ENCODE assay signal across 11 cellular contexts in genomic region chr6:3911130-3911529, GRCh38.
A peak's percentile ranks its signal among the peaks of the same experiment; 100 is the strongest.
DNase-seq lines count a peak whose midpoint lies in the region.
"Had no signal": no experiment of that assay in that cellular context is flagged by ENCODE, and none has a peak within 500 bp of the region (broad histone marks: within the 10 kb centered on the region; RNA-seq: fewer than 3 reads in every experiment).

No MANE protein-coding gene starts in this region.

- H3K9me2 ChIP-seq in GM23248 (ENCODE audit: insufficient read depth): no peaks in the 10 kb centered on the region

- no peaks in the 10 kb centered on the region for H4K20me1 ChIP-seq in GM23248 (ENCODE audit: insufficient read depth)

- peak; percentile 34 for DNase-seq in GM23248
- DNase-seq in adipocyte (ENCODE audit: low read depth): no peak
- DNase-seq in kidney glomerular epithelial cell (lab: John Stamatoyannopoulos, UW): peak; percentile 32
- no peak for DNase-seq in activated CD4-positive, alpha-beta T cell treated with anti-CD3 and anti-CD28 coated beads, Interleukin-2, amount 50 U/mL, for 4 hours
- DNase-seq in DMS53 (lab: John Stamatoyannopoulos, UW): no peak
- no peak for DNase-seq in germinal center (ENCODE audit: low spot score)
- DNase-seq: activated CD8-positive, alpha-beta T cell treated with anti-CD3 and anti-CD28 coated beads for 36 hours; activated gamma-delta T cell treated with Interleukin-2 at 50 U/mL for 16 hours; midbrain; NCI-H1105 had no signal

- 78 to 80% methylated on average over 2 of the region's 2 CpGs for WGBS in GM23248 (ENCODE audit: low coverage in 1 of 2, low lambda C conversion rate in 2 of 2, missing lambda C conversion rate in 2 of 2), 2 experiments

- peak overlapping the region; percentile 62 for H3K4me2 ChIP-seq in GM23248 (ENCODE audit: unreplicated experiment)

- H3K27ac ChIP-seq in GM23248: peak overlapping the region; percentile 83
- peak overlapping the region; percentile 84 for H3K27ac ChIP-seq in subcutaneous abdominal adipose tissue (ENCODE audit: low read depth, low read length)

- H3K4me3 ChIP-seq in GM23248 (no peak overlapping the region), adipocyte (ENCODE audit: low read length) (peak overlapping the region; percentile 54), subcutaneous abdominal adipose tissue (ENCODE audit: low read depth in 1 of 5, low read length in 5 of 5) (no peak overlapping the region)

- in situ Hi-C loops in GM23248 (cut with MboI): no loop called here

- no peak overlapping the region for H3K9ac ChIP-seq in GM23248
- peak overlapping the region; percentile 87 for H3K9ac ChIP-seq in adipocyte (ENCODE audit: low read length)
- H3K9ac ChIP-seq in subcutaneous abdominal adipose tissue (ENCODE audit: low read length in 5 of 5): no peak overlapping the region

- H3K9me3 ChIP-seq in GM23248 (ENCODE audit: low read depth) (no peaks in the 10 kb centered on the region), adipocyte (ENCODE audit: control insufficient read depth, low read length) (no peaks in the 10 kb centered on the region), subcutaneous abdominal adipose tissue (ENCODE audit: control insufficient read depth in 5 of 5, low read length in 5 of 5) (peaks cover 0 to 4% (median 0%) of the 10 kb centered on the region in 5 donors)

- peaks cover 38% of the 10 kb centered on the region for H3F3A ChIP-seq in GM23248 (ENCODE audit: insufficient read depth)

- H3K36me3 ChIP-seq in GM23248 (ENCODE audit: low read depth): no peaks in the 10 kb centered on the region
- no peaks in the 10 kb centered on the region for H3K36me3 ChIP-seq in adipocyte (ENCODE audit: control insufficient read depth, insufficient read depth, low read length, severe bottlenecking)
- no peaks in the 10 kb centered on the region for H3K36me3 ChIP-seq in subcutaneous abdominal adipose tissue (ENCODE audit: control insufficient read depth in 5 of 5, insufficient read depth in 5 of 5, low read length in 5 of 5)

- no peaks in the 10 kb centered on the region for H3K27me3 ChIP-seq in GM23248 (replicated peaks; ENCODE audit: insufficient read depth)
- H3K27me3 ChIP-seq in adipocyte (replicated peaks; ENCODE audit: control insufficient read depth, insufficient read depth, low read length): no peaks in the 10 kb centered on the region
- H3K27me3 ChIP-seq in subcutaneous abdominal adipose tissue (ENCODE audit: control insufficient read depth in 5 of 5, insufficient read depth in 4 of 5, low read length in 5 of 5): no peaks in the 10 kb centered on the region

- H3K79me2 ChIP-seq in GM23248 (ENCODE audit: insufficient read depth): no peaks in the 10 kb centered on the region

- H3K4me1 ChIP-seq in GM23248 (ENCODE audit: insufficient read depth): peaks cover 43% of the 10 kb centered on the region
- peaks cover 53% of the 10 kb centered on the region for H3K4me1 ChIP-seq in adipocyte (ENCODE audit: control insufficient read depth, insufficient read depth, low read length)
- H3K4me1 ChIP-seq in subcutaneous abdominal adipose tissue (ENCODE audit: control insufficient read depth in 5 of 5, insufficient read depth in 5 of 5, low read length in 5 of 5): peaks cover 2 to 39% (median 37%) of the 10 kb centered on the region in 5 donors

- 0 out of 2 replicates have a peak overlapping the region, but pooled peaks have one; percentile 2 for H2AFZ ChIP-seq in GM23248

Comparison
In these comparisons a context has a peak if more than half of its experiments do, and no peak if none do; other contexts are left out.
1. DNase-seq: peak in GM23248 (single experiment) and kidney glomerular epithelial cell (single experiment); none in adipocyte (single experiment), activated CD4-positive, alpha-beta T cell treated with anti-CD3 and anti-CD28 coated beads, Interleukin-2, amount 50 U/mL, for 4 hours (0 of 2), DMS53 (single experiment) and germinal center (single experiment).